15 cellular contexts compared by ENCODE assay signal in the genomic region with DNA sequence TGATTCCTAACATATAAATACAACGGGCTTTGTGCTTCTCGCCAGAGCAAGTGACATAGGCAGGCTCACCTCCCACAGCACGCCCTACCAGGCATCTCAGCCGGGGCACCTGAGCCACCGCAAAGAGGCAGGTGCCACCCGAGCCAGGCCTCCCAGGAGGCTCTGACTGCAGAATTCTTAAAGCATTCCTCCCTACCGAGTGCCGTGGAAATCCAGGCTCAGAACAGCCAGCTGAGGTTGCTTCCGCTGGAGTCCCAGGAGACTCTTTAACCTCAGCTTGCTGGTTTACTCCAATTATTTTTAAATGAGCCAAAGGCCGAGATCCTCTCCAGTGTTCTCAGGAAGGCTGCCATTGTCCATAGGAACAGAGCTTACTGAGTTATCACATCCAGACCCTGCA.
A peak's percentile ranks its signal among the peaks of the same experiment; 100 is the strongest.
DNase-seq lines count a peak whose midpoint lies in the region; ATAC-seq and TF ChIP-seq lines count a peak whose summit lies in the region.
"Had no signal": no experiment of that assay in that cellular context is flagged by ENCODE, and none has a peak within 500 bp of the region (broad histone marks: within the 10 kb centered on the region; RNA-seq: fewer than 3 reads in every experiment).

No MANE protein-coding gene starts in this region.

- no peaks in the 10 kb centered on the region for H3K79me2 ChIP-seq in H9 (ENCODE audit: insufficient read depth, low read length)

- H3K4me3 Mint-ChIP-seq in activated naive CD4-positive, alpha-beta T cell treated with anti-CD3 and anti-CD28 coated beads, Interleukin-2, amount 50 U/mL, for 24 hours: no peak overlapping the region
- H3K4me3 Mint-ChIP-seq in H9 (no peak overlapping the region), T-helper 17 cell (no peak overlapping the region)
- peak overlapping the region in 1 of 7 donors; percentile 15 for H3K4me3 Mint-ChIP-seq in CD8-positive, alpha-beta memory T cell

- no peaks in the 10 kb centered on the region for H3K9me3 Mint-ChIP-seq in activated naive CD4-positive, alpha-beta T cell treated with anti-CD3 and anti-CD28 coated beads, Interleukin-2, amount 50 U/mL, for 24 hours
- peaks cover 5 to 6% of the 10 kb centered on the region in 2 experiments; a peak in 4 of 5 replicates for H3K9me3 Mint-ChIP-seq in H9
- peaks cover 0 to 5% (median 2%) of the 10 kb centered on the region in 5 donors for H3K9me3 Mint-ChIP-seq in CD8-positive, alpha-beta memory T cell

- no peak overlapping the region for H3K27ac ChIP-seq in H9 (ENCODE audit: insufficient read length, low read depth, low read length)
- no peak overlapping the region for H3K27ac ChIP-seq in CD8-positive, alpha-beta memory T cell (ENCODE audit: low read depth, low read length)
- H3K27ac ChIP-seq: thyroid gland had no signal

- H4K91ac ChIP-seq in H9 (ENCODE audit: insufficient read length, low read depth, low read length): peak overlapping the region; percentile 27

- no peaks in the 10 kb centered on the region for H3K27me3 Mint-ChIP-seq in activated naive CD4-positive, alpha-beta T cell treated with anti-CD3 and anti-CD28 coated beads, Interleukin-2, amount 50 U/mL, for 24 hours
- H3K27me3 Mint-ChIP-seq in H9 (ENCODE audit: low read depth): peaks cover 1% of the 10 kb centered on the region
- no peaks in the 10 kb centered on the region for H3K27me3 Mint-ChIP-seq in T-helper 17 cell
- peaks cover 0 to 2% of the 10 kb centered on the region in 2 donors for H3K27me3 Mint-ChIP-seq in CD8-positive, alpha-beta memory T cell

- H4K8ac ChIP-seq in H9 (replicated peaks; ENCODE audit: insufficient read length, low read depth, low read length): no peak overlapping the region

- no peak overlapping the region for H3K56ac ChIP-seq in H9 (ENCODE audit: insufficient read length, low read depth, low read length)

- no peaks in the 10 kb centered on the region for H3K27me3 ChIP-seq in H9 (ENCODE audit: insufficient read depth, low read length)
- no peaks in the 10 kb centered on the region for H3K27me3 ChIP-seq in CD8-positive, alpha-beta memory T cell (ENCODE audit: insufficient read depth, low read length, poor library complexity, severe bottlenecking)
- H3K27me3 ChIP-seq: thyroid gland had no signal

- H3K79me1 ChIP-seq in H9 (ENCODE audit: insufficient read depth, low read depth, low read length, poor library complexity, severe bottlenecking): no peaks in the 10 kb centered on the region

- no peak overlapping the region for H2BK5ac ChIP-seq in H9 (ENCODE audit: insufficient read length, low read length)

- no peak overlapping the region for H3K4me2 ChIP-seq in H9 (ENCODE audit: insufficient read depth, insufficient read length, low read length)
- H3K4me2 ChIP-seq: smooth muscle cell had no signal

- H4K5ac ChIP-seq in H9 (ENCODE audit: insufficient read length, low read depth, low read length): no peak overlapping the region

- no peak overlapping the region for H2BK12ac ChIP-seq in H9 (ENCODE audit: insufficient read length, low read depth, low read length)

- no peak overlapping the region for H2AFZ ChIP-seq in H9 (ENCODE audit: low read length)

- no peak overlapping the region for H3K9ac ChIP-seq in H9 (ENCODE audit: extremely low read depth, insufficient read length, low read length)

- H3K36me3 ChIP-seq in CD8-positive, alpha-beta memory T cell (ENCODE audit: insufficient read depth, low read length): no peaks in the 10 kb centered on the region
- H3K36me3 ChIP-seq: thyroid gland had no signal

- H3K18ac ChIP-seq in H9 (ENCODE audit: insufficient read length, low read depth, low read length): no peak overlapping the region

- H3K36me3 Mint-ChIP-seq in activated naive CD4-positive, alpha-beta T cell treated with anti-CD3 and anti-CD28 coated beads, Interleukin-2, amount 50 U/mL, for 24 hours: no peaks in the 10 kb centered on the region
- H3K36me3 Mint-ChIP-seq in H9 (ENCODE audit: insufficient read depth in 1 of 3, low read depth in 3 of 3): no peaks in the 10 kb centered on the region
- H3K36me3 Mint-ChIP-seq in T-helper 17 cell (ENCODE audit: low read depth): no peaks in the 10 kb centered on the region
- peaks cover 0 to 7% (median 0%) of the 10 kb centered on the region in 3 donors for H3K36me3 Mint-ChIP-seq in CD8-positive, alpha-beta memory T cell

- H3K14ac ChIP-seq in H9 (ENCODE audit: insufficient read depth, low read length): no peak overlapping the region

- peaks cover 2% of the 10 kb centered on the region for H4K20me1 ChIP-seq in H9 (ENCODE audit: control insufficient read depth, insufficient read depth, insufficient read length)

- CTCF ChIA-PET in CD8-positive, alpha-beta memory T cell (lab: Charles Lee): interaction anchor here (1.8 kb wide), 1 partner anchor 10 kb away, joined by 4 read pairs; no protein-coding TSS in a partner anchor

- H3T11ph ChIP-seq in H9 (ENCODE audit: low read length): no peak overlapping the region

- TF ChIP-seq CTCF in H9 (conservative IDR thresholded peaks at IDR 0.05): no peak

- H3K23ac ChIP-seq in H9 (ENCODE audit: insufficient read length, low read depth, low read length): no peak overlapping the region

- no peak overlapping the region for H2AK5ac ChIP-seq in H9 (ENCODE audit: insufficient read length, low read length)

- no peak for DNase-seq in activated naive CD4-positive, alpha-beta T cell treated with Interleukin-2 at 50 U/mL for 16 hours
- no peak for DNase-seq in H9
- DNase-seq in T-helper 17 cell: no peak
- DNase-seq in retina: peak; percentile 28
- no peak for DNase-seq in activated gamma-delta T cell treated with Interleukin-2 at 50 U/mL for 16 hours
- DNase-seq in CD8-positive, alpha-beta memory T cell: no peak
- DNase-seq: anterior cingulate cortex, KBM-7, left ventricle myocardium superior, NCI-H1092, NCI-H446 treated with DMSO at 0.1 percent for 48 hours, thyroid gland had no signal

- no peak overlapping the region for H2BK20ac ChIP-seq in H9 (ENCODE audit: low read depth, low read length, poor library complexity, severe bottlenecking)

- no peak overlapping the region for H3K4ac ChIP-seq in H9 (ENCODE audit: low read depth, low read length)

- H3K27ac Mint-ChIP-seq in activated naive CD4-positive, alpha-beta T cell treated with anti-CD3 and anti-CD28 coated beads, Interleukin-2, amount 50 U/mL, for 24 hours: peak overlapping the region; percentile 62
- H3K27ac Mint-ChIP-seq in H9 (peak overlapping the region in 1 of 3 experiments; percentile 27; a peak in 1 of 7 replicates), T-helper 17 cell (peak overlapping the region; percentile 88)
- peak overlapping the region in 3 of 8 donors; percentile 6 to 78 (median 43) for H3K27ac Mint-ChIP-seq in CD8-positive, alpha-beta memory T cell
- H3K27ac Mint-ChIP-seq: activated T-helper 2 cell treated with anti-CD3 and anti-CD28 coated beads, Interferon-gamma antibody, Interleukin-2, Interleukin-4, amounts not matched to agents 10 μg/mL and 5 μg/mL and 100 μg/mL, durations not matched to agents 14 hours and 24 hours and 36 hours had no signal

- no peaks in the 10 kb centered on the region for H3K4me1 ChIP-seq in H9 (ENCODE audit: insufficient read depth, low read length)
- H3K4me1 ChIP-seq in CD8-positive, alpha-beta memory T cell (ENCODE audit: insufficient read depth, low read length): peaks cover 67% of the 10 kb centered on the region
- H3K4me1 ChIP-seq: thyroid gland had no signal

- H3K4me3 ChIP-seq in CD8-positive, alpha-beta memory T cell (ENCODE audit: low read length): no peak overlapping the region
- H3K4me3 ChIP-seq: smooth muscle cell, thyroid gland had no signal

- H3K4me1 Mint-ChIP-seq in activated naive CD4-positive, alpha-beta T cell treated with anti-CD3 and anti-CD28 coated beads, Interleukin-2, amount 50 U/mL, for 24 hours: peaks cover 66% of the 10 kb centered on the region
- peaks cover 12 to 20% of the 10 kb centered on the region in 2 experiments for H3K4me1 Mint-ChIP-seq in H9
- peaks cover 47% of the 10 kb centered on the region for H3K4me1 Mint-ChIP-seq in T-helper 17 cell
- peaks cover 71 to 79% (median 75%) of the 10 kb centered on the region in 3 donors for H3K4me1 Mint-ChIP-seq in CD8-positive, alpha-beta memory T cell

- no peak for ATAC-seq in T-helper 17 cell
- ATAC-seq: left ventricle myocardium superior had no signal

- H3K23me2 ChIP-seq in H9 (ENCODE audit: insufficient read length, low read depth, low read length, poor library complexity, severe bottlenecking): no peaks in the 10 kb centered on the region

- H3K9me3 ChIP-seq in H9 (ENCODE audit: control insufficient read depth, low read depth, low read length): no peaks in the 10 kb centered on the region
- H3K9me3 ChIP-seq in T-helper 17 cell (ENCODE audit: control insufficient read depth, low read length, poor library complexity, severe bottlenecking): no peaks in the 10 kb centered on the region
- no peaks in the 10 kb centered on the region for H3K9me3 ChIP-seq in CD8-positive, alpha-beta memory T cell (ENCODE audit: low read length)
- H3K9me3 ChIP-seq: thyroid gland had no signal

- H2BK120ac ChIP-seq in H9 (ENCODE audit: low read depth, low read length, poor library complexity, severe bottlenecking): no peak overlapping the region

- WGBS in H9 (ENCODE audit: extremely low coverage, insufficient read length, low lambda C conversion rate): no CpG with 5 or more reads among the region's 10 CpGs

- H2BK15ac ChIP-seq in H9 (ENCODE audit: low read depth, low read length): no peak overlapping the region

- POLR2A ChIA-PET in CD8-positive, alpha-beta memory T cell (lab: Charles Lee): no interaction called here
